In genomic region chr4:98672583-98673281, GRCh38 we compare ENCODE assay signal across 1 cellular context.
TF ChIP-seq lines count a peak whose summit lies in the region.

No MANE protein-coding gene starts in this region.

TF ChIP-seq in IMR-90, 13 proteins besides CTCF, POLR2A, EP300 and RAD21:
- TF ChIP-seq BHLHE40 (IDR thresholded peaks at IDR 0.05; ENCODE audit: low read depth, low read length): no peak
- TF ChIP-seq CHD1 (IDR thresholded peaks at IDR 0.05; ENCODE audit: low read depth, low read length): no peak
- no peak for TF ChIP-seq MXI1 (IDR thresholded peaks at IDR 0.05; ENCODE audit: borderline replicate concordance, low read depth, low read length)
- no peak for TF ChIP-seq SMC3 (IDR thresholded peaks at IDR 0.05; ENCODE audit: low read depth, low read length)
- TF ChIP-seq MAFK (IDR thresholded peaks at IDR 0.05; ENCODE audit: low read depth, low read length): no peak
- no peak for TF ChIP-seq RCOR1 (IDR thresholded peaks at IDR 0.05; ENCODE audit: insufficient replicate concordance, low read length)
- TF ChIP-seq MAZ (IDR thresholded peaks at IDR 0.05; ENCODE audit: borderline replicate concordance, low read depth, low read length): no peak
- no peak for TF ChIP-seq FOS (IDR thresholded peaks at IDR 0.05; ENCODE audit: low read depth, low read length)
- no peak for TF ChIP-seq CEBPB (IDR thresholded peaks at IDR 0.05; ENCODE audit: low read depth, low read length)
- no peak for TF ChIP-seq RFX5 (IDR thresholded peaks at IDR 0.05; ENCODE audit: low read depth, low read length)
- TF ChIP-seq ELK1 (IDR thresholded peaks at IDR 0.05; ENCODE audit: borderline replicate concordance, low read depth, low read length): no peak
- TF ChIP-seq NFE2L2 (IDR thresholded peaks at IDR 0.05; ENCODE audit: low read depth, low read length): no peak
- no peak for TF ChIP-seq USF2 (IDR thresholded peaks at IDR 0.05; ENCODE audit: low read depth, low read length)
